ENCODE assay signal across 27 cellular contexts in genomic region chr6:23045280-23045679, GRCh38.
"Had no signal": no experiment of that assay in that cellular context is flagged by ENCODE, and none has a peak within 500 bp of the region (broad histone marks: within the 10 kb centered on the region; RNA-seq: fewer than 3 reads in every experiment).

No MANE protein-coding gene starts in this region.

- ATAC-seq: stimulated activated effector memory CD8-positive, alpha-beta T cell treated with anti-CD3 and anti-CD28 coated beads, Interleukin-12 subunit alpha, Interleukin-12 subunit beta, amount 100 ng/mL, for 72 hours; stimulated activated memory B cell treated with anti-CD40 and anti-IgM and Interleukin-4, amounts not matched to agents 10 μg/mL and 1 μg/mL and 100 μg/mL, for 72 hours; stimulated activated naive B cell treated with anti-CD40 and anti-IgM and Interleukin-4, amounts not matched to agents 10 μg/mL and 1 μg/mL and 100 μg/mL, for 72 hours; stimulated activated naive CD8-positive, alpha-beta T cell treated with anti-CD3 and anti-CD28 coated beads, Interleukin-15, amount 100 ng/mL, for 72 hours; stimulated activated naive CD8-positive, alpha-beta T cell treated with anti-CD3 and anti-CD28 coated beads, Interleukin-15, Interleukin-2, amounts not matched to agents 100 U/mL and 50 U/mL, for 24 hours; upper lobe of right lung had no signal

- H3K36me3 ChIP-seq: stomach, suprapubic skin, thoracic aorta, thyroid gland, tibial artery, tibial nerve, transverse colon, upper lobe of left lung, upper lobe of right lung, uterus, vagina had no signal

- H3K4me3 ChIP-seq: stomach, suprapubic skin, testis, thoracic aorta, thyroid gland, tibial artery, tibial nerve, transverse colon, upper lobe of left lung, upper lobe of right lung, uterus, vagina had no signal

- H3K27ac ChIP-seq: stomach, suprapubic skin, testis, thoracic aorta, thyroid gland, tibial artery, tibial nerve, transverse colon, upper lobe of left lung, upper lobe of right lung, uterus, vagina had no signal

- H3K4me1 ChIP-seq: stomach, suprapubic skin, testis, thyroid gland, tibial artery, tibial nerve, transverse colon, upper lobe of left lung, upper lobe of right lung, uterus, vagina had no signal

- H3K27me3 ChIP-seq: stomach, suprapubic skin, testis, thyroid gland, tibial artery, tibial nerve, transverse colon, upper lobe of left lung, upper lobe of right lung, uterus, vagina had no signal

- DNase-seq: stimulated activated CD4-positive, alpha-beta T cell treated with anti-CD3 and anti-CD28 coated beads, Interleukin-2, amount 100 ng/mL, for 48 hours; stimulated activated CD4-positive, alpha-beta T cell treated with anti-CD3 and anti-CD28 coated beads, Interleukin-4, amount 100 ng/mL, for 1 hour; stimulated activated CD4-positive, alpha-beta T cell treated with anti-CD3 and anti-CD28 coated beads, Interleukin-4, amount 100 ng/mL, for 24 hours; stimulated activated CD4-positive, alpha-beta T cell treated with anti-CD3 and anti-CD28 coated beads, Interleukin-4, amount 100 ng/mL, for 4 hours; stimulated activated CD8-positive, alpha-beta memory T cell treated with anti-CD3 and anti-CD28 coated beads, Interleukin-4, amount 100 ng/mL, for 48 hours; stimulated activated naive B cell treated with anti-CD40 and anti-IgM and Interleukin-4, amounts not matched to agents 10 μg/mL and 1 μg/mL and 100 μg/mL, for 72 hours; stimulated activated naive CD4-positive, alpha-beta T cell; stimulated activated naive CD4-positive, alpha-beta T cell treated with Interleukin-2 at 50 U/mL for 16 hours; stimulated activated naive CD8-positive, alpha-beta T cell treated with anti-CD3 and anti-CD28 coated beads, Interleukin-15, amount 100 ng/mL, for 72 hours; stimulated activated naive CD8-positive, alpha-beta T cell treated with anti-CD3 and anti-CD28 coated beads, Interleukin-15, Interleukin-2, amounts not matched to agents 100 U/mL and 50 U/mL, for 24 hours; stomach; substantia nigra; testis; thyroid gland; tibial artery; transverse colon; trophoblast cell; upper lobe of left lung; upper lobe of right lung; uterus had no signal

- H3K9me3 ChIP-seq: stomach, suprapubic skin, testis, thoracic aorta, thyroid gland, tibial artery, tibial nerve, transverse colon, upper lobe of left lung, upper lobe of right lung, uterus, vagina had no signal

- FAIRE-seq: urothelium cell line had no signal
